27 cellular contexts compared by ENCODE assay signal in the genomic region with DNA sequence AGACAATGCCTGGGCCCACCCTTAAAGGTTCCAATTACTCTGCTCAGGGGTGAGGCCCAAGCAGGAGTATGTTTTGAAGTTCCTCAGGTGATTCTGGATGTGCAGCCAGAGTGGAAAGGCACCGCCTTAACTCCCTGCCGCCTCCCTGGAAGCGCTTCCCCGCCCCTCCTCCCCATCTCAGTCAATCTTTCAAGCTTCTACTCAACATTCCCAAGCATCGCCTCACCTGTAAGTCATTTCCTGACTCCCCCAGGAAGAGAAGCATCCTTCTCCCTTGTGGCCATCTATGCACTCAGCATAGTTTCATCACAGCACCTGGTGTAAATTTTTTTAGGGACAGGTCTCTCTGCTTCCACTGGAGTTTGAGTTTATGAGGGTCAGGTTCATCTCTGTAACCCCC.
DNase-seq lines count a peak whose midpoint lies in the region; ATAC-seq, FAIRE-seq and TF ChIP-seq lines count a peak whose summit lies in the region.
"Had no signal": no experiment of that assay in that cellular context is flagged by ENCODE, and none has a peak within 500 bp of the region (broad histone marks: within the 10 kb centered on the region; RNA-seq: fewer than 3 reads in every experiment).

No MANE protein-coding gene starts in this region.

- POLR2A ChIA-PET in K562 (lab: Yijun Ruan, JAX): interaction anchor here (1.0 to 1.3 kb wide), 2 partner anchors 12 to 70 kb away, joined by 3 to 6 read pairs; no protein-coding TSS in a partner anchor

- no peaks in the 10 kb centered on the region for H3K36me3 ChIP-seq in K562 (ENCODE audit: control insufficient read depth, insufficient read depth, low read length)
- H3K36me3 ChIP-seq: left ventricle myocardium inferior, pancreas, right lobe of liver, thoracic aorta, vagina had no signal

- CTCF ChIA-PET in K562 (lab: Yijun Ruan, JAX; ENCODE audit: low intra/inter-chr PET ratio): no interaction called here

- TF ChIP-seq RAD21 in K562 (CRISPR knock-in tag; conservative IDR thresholded peaks at IDR 0.05 in 1 of 2, IDR thresholded peaks at IDR 0.05 in 1 of 2): no peak

- FAIRE-seq in K562 (lab: Jason Lieb, UNC): no peak
- FAIRE-seq: pancreas had no signal

- in situ Hi-C loops in K562 (cut with MboI): no loop called here

- H3K27ac ChIP-seq in K562 (ENCODE audit: extremely low read depth, low read depth, low read length): no peak overlapping the region
- H3K27ac ChIP-seq: KMS-11, left ventricle myocardium inferior, pancreas, right lobe of liver, thoracic aorta, vagina had no signal

- BruUV-seq in K562 (replicated peaks; lab: Mats Ljungman, UMichigan): no TSS peak

- intact Hi-C loops in K562 (cut with micrococcal nuclease): no loop called here

- no peaks in the 10 kb centered on the region for H4K20me1 ChIP-seq in K562 (replicated peaks; ENCODE audit: control insufficient read depth, insufficient read depth, low read length)

- 0 out of 2 replicates have a peak overlapping the region, but pooled peaks have one; percentile 3 for H2AFZ ChIP-seq in K562 (ENCODE audit: low read depth, low read length)

- no peaks in the 10 kb centered on the region for H3K9me1 ChIP-seq in K562 (ENCODE audit: control insufficient read depth, insufficient read depth, low read length)

- peaks cover 8 to 12% of the 10 kb centered on the region in 2 experiments; a peak in 4 of 5 replicates for H3K4me1 ChIP-seq in K562 (replicated peaks in 1 of 2; ENCODE audit: control insufficient read depth in 2 of 2, insufficient read depth in 2 of 2, low read length in 2 of 2)
- H3K4me1 ChIP-seq: left ventricle myocardium inferior, pancreas, right lobe of liver, vagina had no signal

- no peak for TF ChIP-seq POLR2A in K562 (conservative IDR thresholded peaks at IDR 0.05)

- no peak for TF ChIP-seq EP300 in K562 (IDR thresholded peaks at IDR 0.05; ENCODE audit: low read length)

- ATAC-seq in K562 (no peak), HG03108 (IDR thresholded peaks at IDR 0.05; ENCODE audit: unreplicated experiment) (no peak), GM18520 (IDR thresholded peaks at IDR 0.05; ENCODE audit: unreplicated experiment) (no peak)
- ATAC-seq: mucosa of descending colon; pancreas; right lobe of liver; stimulated activated naive CD8-positive, alpha-beta T cell treated with anti-CD3 and anti-CD28 coated beads, Interleukin-15, Interleukin-2, amounts not matched to agents 100 U/mL and 50 U/mL, for 24 hours had no signal

- H3K9ac ChIP-seq in K562 (ENCODE audit: insufficient read depth in 1 of 2, low read depth in 2 of 2, low read length in 2 of 2): no peak overlapping the region
- H3K9ac ChIP-seq: KMS-11 had no signal

- DNase-seq in ELF-1 (ENCODE audit: low read depth, low spot score) (peak; percentile 80), LoVo (ENCODE audit: low spot score) (peak; percentile 12), K562 (ENCODE audit: extremely low read depth in 1 of 4, low spot score in 3 of 4) (no peak), kidney tubule cell (ENCODE audit: low spot score) (peak; percentile 84), KG1 (lab: John Stamatoyannopoulos, UW) (no peak)
- no peak for DNase-seq in activated CD4-positive, alpha-beta T cell treated with anti-CD3 and anti-CD28 coated beads for 48 hours
- DNase-seq: activated B cell treated with CpG ODN at 0.5 μM for 24 hours; activated CD4-positive, alpha-beta memory T cell treated with anti-CD3 and anti-CD28 coated beads for 36 hours; activated effector memory CD4-positive, alpha-beta T cell treated with anti-CD3 and anti-CD28 coated beads, Interleukin-2, amount 50 U/mL, for 16 hours; C1 segment of cervical spinal cord; Calu3; head of caudate nucleus; left ventricle myocardium inferior; mucosa of descending colon; MV-4-11; NCI-H146; NCI-H526 treated with DMSO at 0.1 percent for 48 hours; pancreas; right lobe of liver; Right ventricle myocardium superior; stimulated activated naive CD8-positive, alpha-beta T cell treated with anti-CD3 and anti-CD28 coated beads, Interleukin-15, Interleukin-2, amounts not matched to agents 100 U/mL and 50 U/mL, for 24 hours; T1000 had no signal

- TF ChIP-seq CTCF in K562 (IDR thresholded peaks at IDR 0.05 in 2 of 3, conservative IDR thresholded peaks at IDR 0.05 in 1 of 3; ENCODE audit: insufficient read depth in 2 of 3, low read depth in 1 of 3, low read length in 3 of 3): no peak

- H3K9me3 ChIP-seq in K562 (replicated peaks; ENCODE audit: control insufficient read depth, insufficient read depth, low read depth, low read length): no peaks in the 10 kb centered on the region
- H3K9me3 ChIP-seq: left ventricle myocardium inferior, mucosa of descending colon, pancreas, right lobe of liver, thoracic aorta, vagina had no signal

- H3K79me2 ChIP-seq in K562 (ENCODE audit: control insufficient read depth, insufficient read depth, low read length): no peaks in the 10 kb centered on the region; the same call in 2 of the 3 replicates

- 78% methylated on average over 5 of the region's 5 CpGs for WGBS in K562 (ENCODE audit: insufficient coverage, low coverage, missing lambda C conversion rate)

- no peak overlapping the region for H3K4me3 ChIP-seq in K562
- H3K4me3 ChIP-seq: left ventricle myocardium inferior, mucosa of descending colon, pancreas, right lobe of liver, thoracic aorta, vagina had no signal

- H3K4me2 ChIP-seq in K562 (ENCODE audit: insufficient read depth, low read length): no peak overlapping the region
- H3K4me2 ChIP-seq: KMS-11 had no signal

- no peaks in the 10 kb centered on the region for H3K27me3 ChIP-seq in K562 (ENCODE audit: control insufficient read depth in 2 of 2, insufficient read depth in 2 of 2, low read length in 2 of 2)
- H3K27me3 ChIP-seq: pancreas, right lobe of liver, vagina had no signal

TF ChIP-seq in K562, 482 proteins besides CTCF, POLR2A, EP300 and RAD21:
- TF ChIP-seq FOSL1 (tag; conservative IDR thresholded peaks at IDR 0.05) (no peak), ETV6 (IDR thresholded peaks at IDR 0.05; ENCODE audit: borderline replicate concordance in 1 of 2, low read depth in 2 of 2, low read length in 1 of 2) (no peak), ETV6 (CRISPR knock-in tag; IDR thresholded peaks at IDR 0.05; ENCODE audit: borderline replicate concordance) (no peak), ZNF57 (CRISPR knock-in tag; IDR thresholded peaks at IDR 0.05) (no peak), ZNF507 (tag; conservative IDR thresholded peaks at IDR 0.05) (no peak), ZC3H8 (IDR thresholded peaks at IDR 0.05) (no peak), HDAC8 (tag; IDR thresholded peaks at IDR 0.05) (no peak), ILK (tag; IDR thresholded peaks at IDR 0.05; ENCODE audit: borderline replicate concordance, low read depth) (no peak), CHCHD3 (CRISPR knock-in tag; IDR thresholded peaks at IDR 0.05) (no peak), NFYB (IDR thresholded peaks at IDR 0.05; ENCODE audit: extremely low read depth, insufficient read length) (no peak), TCF3 (CRISPR knock-in tag; IDR thresholded peaks at IDR 0.05) (no peak)
- TF ChIP-seq, protein P1, sequence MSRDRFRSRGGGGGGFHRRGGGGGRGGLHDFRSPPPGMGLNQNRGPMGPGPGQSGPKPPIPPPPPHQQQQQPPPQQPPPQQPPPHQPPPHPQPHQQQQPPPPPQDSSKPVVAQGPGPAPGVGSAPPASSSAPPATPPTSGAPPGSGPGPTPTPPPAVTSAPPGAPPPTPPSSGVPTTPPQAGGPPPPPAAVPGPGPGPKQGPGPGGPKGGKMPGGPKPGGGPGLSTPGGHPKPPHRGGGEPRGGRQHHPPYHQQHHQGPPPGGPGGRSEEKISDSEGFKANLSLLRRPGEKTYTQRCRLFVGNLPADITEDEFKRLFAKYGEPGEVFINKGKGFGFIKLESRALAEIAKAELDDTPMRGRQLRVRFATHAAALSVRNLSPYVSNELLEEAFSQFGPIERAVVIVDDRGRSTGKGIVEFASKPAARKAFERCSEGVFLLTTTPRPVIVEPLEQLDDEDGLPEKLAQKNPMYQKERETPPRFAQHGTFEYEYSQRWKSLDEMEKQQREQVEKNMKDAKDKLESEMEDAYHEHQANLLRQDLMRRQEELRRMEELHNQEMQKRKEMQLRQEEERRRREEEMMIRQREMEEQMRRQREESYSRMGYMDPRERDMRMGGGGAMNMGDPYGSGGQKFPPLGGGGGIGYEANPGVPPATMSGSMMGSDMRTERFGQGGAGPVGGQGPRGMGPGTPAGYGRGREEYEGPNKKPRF (IDR thresholded peaks at IDR 0.05; ENCODE audit: low read depth, low read length): no peak
- TF ChIP-seq, protein P2, sequence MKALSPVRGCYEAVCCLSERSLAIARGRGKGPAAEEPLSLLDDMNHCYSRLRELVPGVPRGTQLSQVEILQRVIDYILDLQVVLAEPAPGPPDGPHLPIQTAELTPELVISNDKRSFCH (CRISPR knock-in tag; IDR thresholded peaks at IDR 0.05): no peak
- TF ChIP-seq, protein P2 (tag; IDR thresholded peaks at IDR 0.05): no peak
- TF ChIP-seq, protein P3, sequence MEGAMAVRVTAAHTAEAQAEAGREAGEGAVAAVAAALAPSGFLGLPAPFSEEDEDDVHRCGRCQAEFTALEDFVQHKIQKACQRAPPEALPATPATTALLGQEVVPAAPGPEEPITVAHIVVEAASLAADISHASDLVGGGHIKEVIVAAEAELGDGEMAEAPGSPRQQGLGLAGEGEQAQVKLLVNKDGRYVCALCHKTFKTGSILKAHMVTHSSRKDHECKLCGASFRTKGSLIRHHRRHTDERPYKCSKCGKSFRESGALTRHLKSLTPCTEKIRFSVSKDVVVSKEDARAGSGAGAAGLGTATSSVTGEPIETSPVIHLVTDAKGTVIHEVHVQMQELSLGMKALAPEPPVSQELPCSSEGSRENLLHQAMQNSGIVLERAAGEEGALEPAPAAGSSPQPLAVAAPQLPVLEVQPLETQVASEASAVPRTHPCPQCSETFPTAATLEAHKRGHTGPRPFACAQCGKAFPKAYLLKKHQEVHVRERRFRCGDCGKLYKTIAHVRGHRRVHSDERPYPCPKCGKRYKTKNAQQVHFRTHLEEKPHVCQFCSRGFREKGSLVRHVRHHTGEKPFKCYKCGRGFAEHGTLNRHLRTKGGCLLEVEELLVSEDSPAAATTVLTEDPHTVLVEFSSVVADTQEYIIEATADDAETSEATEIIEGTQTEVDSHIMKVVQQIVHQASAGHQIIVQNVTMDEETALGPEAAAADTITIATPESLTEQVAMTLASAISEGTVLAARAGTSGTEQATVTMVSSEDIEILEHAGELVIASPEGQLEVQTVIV (CRISPR knock-in tag; IDR thresholded peaks at IDR 0.05; ENCODE audit: borderline replicate concordance): no peak

Comparison
In these comparisons a context has a peak if more than half of its experiments do, and no peak if none do; other contexts are left out.
1. DNase-seq: peak in ELF-1 (single experiment), LoVo (single experiment) and kidney tubule cell (single experiment); none in K562 (0 of 4), activated CD4-positive, alpha-beta T cell treated with anti-CD3 and anti-CD28 coated beads for 48 hours (single experiment) and KG1 (single experiment).